ENCODE assay signal across 2 cellular contexts in the genomic region with DNA sequence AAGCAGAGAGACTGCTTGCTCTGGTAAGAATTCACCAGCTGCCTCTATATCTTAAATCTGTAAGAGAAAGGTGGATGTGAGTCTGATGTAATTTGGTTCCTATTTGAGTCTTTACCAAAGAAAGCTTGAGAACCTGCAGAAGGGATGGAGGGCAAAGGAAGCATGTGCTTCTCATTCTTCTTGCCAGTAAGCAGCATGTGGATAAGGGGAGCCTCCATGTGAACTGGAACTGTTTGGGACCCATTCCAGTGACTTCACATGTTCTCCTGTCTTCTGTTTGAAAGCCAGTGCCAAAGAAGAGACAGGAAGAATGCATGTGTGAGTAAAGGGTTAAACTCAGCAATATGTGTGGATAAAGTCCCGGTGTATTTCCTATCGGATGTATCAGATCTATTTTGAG.
TF ChIP-seq lines count a peak whose summit lies in the region.

No MANE protein-coding gene starts in this region.

TF ChIP-seq in SK-N-SH, 30 proteins besides CTCF, POLR2A, EP300 and RAD21 (continued from another document):
- no peak for TF ChIP-seq EZH2phosphoT487 (IDR thresholded peaks at IDR 0.05; ENCODE audit: borderline replicate concordance, low read depth)
- TF ChIP-seq, protein P1, sequence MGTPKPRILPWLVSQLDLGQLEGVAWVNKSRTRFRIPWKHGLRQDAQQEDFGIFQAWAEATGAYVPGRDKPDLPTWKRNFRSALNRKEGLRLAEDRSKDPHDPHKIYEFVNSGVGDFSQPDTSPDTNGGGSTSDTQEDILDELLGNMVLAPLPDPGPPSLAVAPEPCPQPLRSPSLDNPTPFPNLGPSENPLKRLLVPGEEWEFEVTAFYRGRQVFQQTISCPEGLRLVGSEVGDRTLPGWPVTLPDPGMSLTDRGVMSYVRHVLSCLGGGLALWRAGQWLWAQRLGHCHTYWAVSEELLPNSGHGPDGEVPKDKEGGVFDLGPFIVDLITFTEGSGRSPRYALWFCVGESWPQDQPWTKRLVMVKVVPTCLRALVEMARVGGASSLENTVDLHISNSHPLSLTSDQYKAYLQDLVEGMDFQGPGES (IDR thresholded peaks at IDR 0.05; ENCODE audit: low read depth, low read length), result no peak
- no peak for TF ChIP-seq TEAD4 (IDR thresholded peaks at IDR 0.05; ENCODE audit: borderline replicate concordance, insufficient read depth)
- TF ChIP-seq NRF1 (IDR thresholded peaks at IDR 0.05; ENCODE audit: low read depth, low read length), result no peak
- no peak for TF ChIP-seq NFIC (IDR thresholded peaks at IDR 0.05; ENCODE audit: borderline replicate concordance)
- TF ChIP-seq GABPA (IDR thresholded peaks at IDR 0.05; ENCODE audit: low read depth), result no peak
- TF ChIP-seq TCF12 (IDR thresholded peaks at IDR 0.05), result no peak
- no peak for TF ChIP-seq TAF1 (IDR thresholded peaks at IDR 0.05; ENCODE audit: borderline replicate concordance, low read depth, low read length)
- no peak for TF ChIP-seq RXRA (IDR thresholded peaks at IDR 0.05; ENCODE audit: borderline replicate concordance, low read depth)
- TF ChIP-seq, protein P2, sequence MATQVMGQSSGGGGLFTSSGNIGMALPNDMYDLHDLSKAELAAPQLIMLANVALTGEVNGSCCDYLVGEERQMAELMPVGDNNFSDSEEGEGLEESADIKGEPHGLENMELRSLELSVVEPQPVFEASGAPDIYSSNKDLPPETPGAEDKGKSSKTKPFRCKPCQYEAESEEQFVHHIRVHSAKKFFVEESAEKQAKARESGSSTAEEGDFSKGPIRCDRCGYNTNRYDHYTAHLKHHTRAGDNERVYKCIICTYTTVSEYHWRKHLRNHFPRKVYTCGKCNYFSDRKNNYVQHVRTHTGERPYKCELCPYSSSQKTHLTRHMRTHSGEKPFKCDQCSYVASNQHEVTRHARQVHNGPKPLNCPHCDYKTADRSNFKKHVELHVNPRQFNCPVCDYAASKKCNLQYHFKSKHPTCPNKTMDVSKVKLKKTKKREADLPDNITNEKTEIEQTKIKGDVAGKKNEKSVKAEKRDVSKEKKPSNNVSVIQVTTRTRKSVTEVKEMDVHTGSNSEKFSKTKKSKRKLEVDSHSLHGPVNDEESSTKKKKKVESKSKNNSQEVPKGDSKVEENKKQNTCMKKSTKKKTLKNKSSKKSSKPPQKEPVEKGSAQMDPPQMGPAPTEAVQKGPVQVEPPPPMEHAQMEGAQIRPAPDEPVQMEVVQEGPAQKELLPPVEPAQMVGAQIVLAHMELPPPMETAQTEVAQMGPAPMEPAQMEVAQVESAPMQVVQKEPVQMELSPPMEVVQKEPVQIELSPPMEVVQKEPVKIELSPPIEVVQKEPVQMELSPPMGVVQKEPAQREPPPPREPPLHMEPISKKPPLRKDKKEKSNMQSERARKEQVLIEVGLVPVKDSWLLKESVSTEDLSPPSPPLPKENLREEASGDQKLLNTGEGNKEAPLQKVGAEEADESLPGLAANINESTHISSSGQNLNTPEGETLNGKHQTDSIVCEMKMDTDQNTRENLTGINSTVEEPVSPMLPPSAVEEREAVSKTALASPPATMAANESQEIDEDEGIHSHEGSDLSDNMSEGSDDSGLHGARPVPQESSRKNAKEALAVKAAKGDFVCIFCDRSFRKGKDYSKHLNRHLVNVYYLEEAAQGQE (IDR thresholded peaks at IDR 0.05; ENCODE audit: low read depth, low read length), result no peak
- TF ChIP-seq, protein P3, sequence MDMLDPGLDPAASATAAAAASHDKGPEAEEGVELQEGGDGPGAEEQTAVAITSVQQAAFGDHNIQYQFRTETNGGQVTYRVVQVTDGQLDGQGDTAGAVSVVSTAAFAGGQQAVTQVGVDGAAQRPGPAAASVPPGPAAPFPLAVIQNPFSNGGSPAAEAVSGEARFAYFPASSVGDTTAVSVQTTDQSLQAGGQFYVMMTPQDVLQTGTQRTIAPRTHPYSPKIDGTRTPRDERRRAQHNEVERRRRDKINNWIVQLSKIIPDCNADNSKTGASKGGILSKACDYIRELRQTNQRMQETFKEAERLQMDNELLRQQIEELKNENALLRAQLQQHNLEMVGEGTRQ (IDR thresholded peaks at IDR 0.05; ENCODE audit: borderline replicate concordance, low read depth, low read length), result no peak
- TF ChIP-seq, protein P4, sequence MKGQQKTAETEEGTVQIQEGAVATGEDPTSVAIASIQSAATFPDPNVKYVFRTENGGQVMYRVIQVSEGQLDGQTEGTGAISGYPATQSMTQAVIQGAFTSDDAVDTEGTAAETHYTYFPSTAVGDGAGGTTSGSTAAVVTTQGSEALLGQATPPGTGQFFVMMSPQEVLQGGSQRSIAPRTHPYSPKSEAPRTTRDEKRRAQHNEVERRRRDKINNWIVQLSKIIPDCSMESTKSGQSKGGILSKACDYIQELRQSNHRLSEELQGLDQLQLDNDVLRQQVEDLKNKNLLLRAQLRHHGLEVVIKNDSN (IDR thresholded peaks at IDR 0.05; ENCODE audit: borderline replicate concordance, low read depth), result no peak
- TF ChIP-seq MEF2A (IDR thresholded peaks at IDR 0.05; ENCODE audit: borderline replicate concordance, low read depth), result no peak
TF ChIP-seq in SK-N-SH: peak in this region for 0.

TF ChIP-seq in SK-N-SH treated with all-trans-retinoic acid at 6 μM for 48 hours, 23 proteins besides CTCF, POLR2A, EP300 and RAD21 (continued from another document):
- TF ChIP-seq, protein P5, sequence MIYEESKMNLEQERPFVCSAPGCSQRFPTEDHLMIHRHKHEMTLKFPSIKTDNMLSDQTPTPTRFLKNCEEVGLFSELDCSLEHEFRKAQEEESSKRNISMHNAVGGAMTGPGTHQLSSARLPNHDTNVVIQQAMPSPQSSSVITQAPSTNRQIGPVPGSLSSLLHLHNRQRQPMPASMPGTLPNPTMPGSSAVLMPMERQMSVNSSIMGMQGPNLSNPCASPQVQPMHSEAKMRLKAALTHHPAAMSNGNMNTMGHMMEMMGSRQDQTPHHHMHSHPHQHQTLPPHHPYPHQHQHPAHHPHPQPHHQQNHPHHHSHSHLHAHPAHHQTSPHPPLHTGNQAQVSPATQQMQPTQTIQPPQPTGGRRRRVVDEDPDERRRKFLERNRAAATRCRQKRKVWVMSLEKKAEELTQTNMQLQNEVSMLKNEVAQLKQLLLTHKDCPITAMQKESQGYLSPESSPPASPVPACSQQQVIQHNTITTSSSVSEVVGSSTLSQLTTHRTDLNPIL (CRISPR knock-in tag; IDR thresholded peaks at IDR 0.05; ENCODE audit: low read depth), result no peak
- TF ChIP-seq PPARA (CRISPR knock-in tag; IDR thresholded peaks at IDR 0.05; ENCODE audit: borderline replicate concordance) (no peak), BACH2 (CRISPR knock-in tag; IDR thresholded peaks at IDR 0.05; ENCODE audit: borderline replicate concordance) (no peak), OSR1 (CRISPR knock-in tag; IDR thresholded peaks at IDR 0.05) (no peak), ZFP30 (CRISPR knock-in tag; IDR thresholded peaks at IDR 0.05) (no peak)
TF ChIP-seq in SK-N-SH treated with all-trans-retinoic acid at 6 μM for 48 hours: peak in this region for 0.
